In genomic region chr14:99820702-99821331, GRCh38 we compare ENCODE assay signal across 17 cellular contexts. TPM values are rescaled to one million over a fixed set of nuclear protein-coding genes. Genes with fewer than 3 reads are reported as not detected.
"Had no signal": no experiment of that assay in that cellular context is flagged by ENCODE, and none has a peak within 500 bp of the region (broad histone marks: within the 10 kb centered on the region; RNA-seq: fewer than 3 reads in every experiment).

No MANE protein-coding gene starts in this region.

- H3K4me3 Mint-ChIP-seq: activated CD4-positive, alpha-beta memory T cell treated with anti-CD3 and anti-CD28 coated beads for 36 hours; activated CD4-positive, alpha-beta T cell treated with anti-CD3 and anti-CD28 coated beads for 36 hours; activated naive CD4-positive, alpha-beta T cell treated with anti-CD3 and anti-CD28 coated beads for 36 hours; endodermal cell; mesothelial cell of epicardium; WTC11 had no signal

- H3K27me3 ChIP-seq: testis, upper lobe of left lung had no signal

- H3K4me3 ChIP-seq: left ventricle myocardium inferior, testis, upper lobe of left lung had no signal

- ATAC-seq: activated CD4-positive, alpha-beta T cell treated with anti-CD3 and anti-CD28 coated beads for 36 hours; WTC11 had no signal

- H3K9me3 ChIP-seq: left ventricle myocardium inferior, testis, upper lobe of left lung had no signal

- H3K27ac Mint-ChIP-seq: activated CD4-positive, alpha-beta memory T cell treated with anti-CD3 and anti-CD28 coated beads for 36 hours; activated CD4-positive, alpha-beta T cell treated with anti-CD3 and anti-CD28 coated beads for 36 hours; activated naive CD4-positive, alpha-beta T cell treated with anti-CD3 and anti-CD28 coated beads for 36 hours; endodermal cell; mesothelial cell of epicardium; WTC11 had no signal

- DNase-seq: activated CD4-positive, alpha-beta memory T cell treated with anti-CD3 and anti-CD28 coated beads for 36 hours; activated T-cell treated with anti-CD3 and anti-CD28 coated beads, Interleukin-2, amount 50 U/mL, for 48 hours; amygdala; cortex of kidney; endodermal cell; left ventricle myocardium inferior; retina; stimulated activated CD4-positive, alpha-beta T cell treated with anti-CD3 and anti-CD28 coated beads, Interleukin-2, amount 100 ng/mL, for 48 hours; stimulated activated naive CD4-positive, alpha-beta T cell; T-helper 9 cell; testis had no signal

- H3K36me3 ChIP-seq: left ventricle myocardium inferior, upper lobe of left lung had no signal

- H3K4me1 ChIP-seq: testis had no signal

- H3K27ac ChIP-seq: left ventricle myocardium inferior, testis had no signal

- H3K36me3 Mint-ChIP-seq: activated CD4-positive, alpha-beta memory T cell treated with anti-CD3 and anti-CD28 coated beads for 36 hours; mesothelial cell of epicardium; naive thymus-derived CD8-positive, alpha-beta T cell; WTC11 had no signal

- H3K9me3 Mint-ChIP-seq: activated CD4-positive, alpha-beta memory T cell treated with anti-CD3 and anti-CD28 coated beads for 36 hours; activated naive CD4-positive, alpha-beta T cell treated with anti-CD3 and anti-CD28 coated beads for 36 hours; endodermal cell; mesothelial cell of epicardium; WTC11 had no signal

RNA-seq across cellular contexts. Expression of gene EML1, which starts 27.6 kb away (rescaled TPM):
- total RNA-seq: naive thymus-derived CD8-positive, alpha-beta T cell had no signal
